ENCODE assay signal across 8 cellular contexts in genomic region chr17:75896360-75897075, GRCh38. TPM values are rescaled to one million over a fixed set of nuclear protein-coding genes. Genes with fewer than 3 reads are reported as not detected.
DNase-seq lines count a peak whose midpoint lies in the region; ATAC-seq and TF ChIP-seq lines count a peak whose summit lies in the region.

Gene TRIM65, minus strand, starts transcription at chr17:75896951. Its CDS starts 14 bp downstream, at chr17:75896937.

- peak; percentile 36 for TF ChIP-seq CTCF in lung (IDR thresholded peaks at IDR 0.05; ENCODE audit: control extremely low read depth, extremely low read depth)

- H3K36me3 ChIP-seq in ACC112 (ENCODE audit: insufficient read depth, low read length) (peaks cover 6% of the 10 kb centered on the region; the same call in 1 of the 2 replicates), lung (ENCODE audit: control insufficient read depth in 2 of 2, insufficient read depth in 2 of 2, low read length in 2 of 2) (peaks cover 0 to 40% of the 10 kb centered on the region in 2 donors)

- peak within 1 kb of the TSS; percentile 72 for H3K27ac Mint-ChIP-seq in activated CD4-positive, alpha-beta memory T cell treated with anti-CD3 and anti-CD28 coated beads for 36 hours

- H3K27me3 ChIP-seq in ACC112 (ENCODE audit: insufficient read depth, low read length) = no peaks in the 10 kb centered on the region
- no peaks in the 10 kb centered on the region for H3K27me3 ChIP-seq in lung (ENCODE audit: control insufficient read depth, insufficient read depth)

- intact Hi-C loops in activated CD4-positive, alpha-beta memory T cell treated with anti-CD3 and anti-CD28 coated beads for 36 hours (cut with micrococcal nuclease) = loop anchor here (2.0 to 5.0 kb wide), 4 partner anchors 20 to 176 kb away; partner anchors contain the start of genes GALR2, SRP68, UNK and WBP2

- H3K4me1 ChIP-seq in ACC112 (ENCODE audit: control insufficient read depth, insufficient read depth, low read length, unreplicated experiment) (peaks cover 5% of the 10 kb centered on the region), lung (ENCODE audit: control insufficient read depth in 2 of 2, insufficient read depth in 2 of 2, low read length in 2 of 2) (peaks cover 0 to 9% of the 10 kb centered on the region in 2 donors)

- WGBS in lung, 2 donors = 0 to 1% methylated on average over 67 to 95 of the region's 95 CpGs

- no peaks in the 10 kb centered on the region for H3K9me3 Mint-ChIP-seq in activated CD4-positive, alpha-beta memory T cell treated with anti-CD3 and anti-CD28 coated beads for 36 hours

- ATAC-seq in GM18511 (IDR thresholded peaks at IDR 0.05; ENCODE audit: unreplicated experiment) (peak; percentile 68), HG03066 (IDR thresholded peaks at IDR 0.05; ENCODE audit: low read depth, unreplicated experiment) (peak; percentile 69), lung (ENCODE audit: insufficient read depth, low FRiP score) (peak; percentile 88)

- H3K4me1 Mint-ChIP-seq in activated CD4-positive, alpha-beta memory T cell treated with anti-CD3 and anti-CD28 coated beads for 36 hours (ENCODE audit: low read depth) = peaks cover 24% of the 10 kb centered on the region

- POLR2A ChIA-PET in activated CD4-positive, alpha-beta memory T cell treated with anti-CD3 and anti-CD28 coated beads for 36 hours (lab: Charles Lee) = interaction anchor here (0.8 to 2.7 kb wide), 12 partner anchors 9 to 384 kb away, joined by 3 to 13 read pairs (median 6); partner anchors contain the start of genes CDK3, MRPL38, TRIM47 and UNC13D

- CTCF ChIA-PET in activated CD4-positive, alpha-beta memory T cell treated with anti-CD3 and anti-CD28 coated beads for 36 hours (lab: Charles Lee) = interaction anchor here (0.5 to 3.3 kb wide), 25 partner anchors 8 to 383 kb away, joined by 3 to 16 read pairs (median 4); partner anchors contain the start of genes CDK3, MRPL38, TRIM47 and TSEN54

- H3K27ac ChIP-seq in ACC112 (ENCODE audit: low read depth, low read length) (peak within 1 kb of the TSS; percentile 62; the same call in 1 of the 2 replicates), lung (ENCODE audit: low read depth in 1 of 2, low read length in 1 of 2) (peak within 1 kb of the TSS; percentile 95)

- peaks cover 17% of the 10 kb centered on the region for H3K79me2 ChIP-seq in ACC112 (ENCODE audit: control insufficient read depth, insufficient read depth, low read length, unreplicated experiment)

- H3K4me3 ChIP-seq in ACC112 (ENCODE audit: low read depth, low read length) (peak within 1 kb of the TSS; percentile 89), lung (peak within 1 kb of the TSS; percentile 69)

- H3K36me3 Mint-ChIP-seq in activated CD4-positive, alpha-beta memory T cell treated with anti-CD3 and anti-CD28 coated beads for 36 hours = peaks cover 10% of the 10 kb centered on the region

- H2AFZ ChIP-seq in ACC112 (ENCODE audit: low read length, unreplicated experiment) = peak within 1 kb of the TSS; percentile 80

- peak; percentile 73 for DNase-seq in NCI-H748 (lab: John Stamatoyannopoulos, UW; ENCODE audit: unreplicated experiment)
- peak; percentile 87 for DNase-seq in activated CD4-positive, alpha-beta memory T cell treated with anti-CD3 and anti-CD28 coated beads for 36 hours
- peak; percentile 93 for DNase-seq in ecto neural progenitor cell (ENCODE audit: low spot score)
- DNase-seq in lung (ENCODE audit: low spot score) = peak; percentile 79
- peak; percentile 67 to 75 (median 74) for DNase-seq in stimulated activated CD4-positive, alpha-beta T cell treated with anti-CD3 and anti-CD28 coated beads, TNF-alpha, amount 100 ng/mL, for 4 hours (ENCODE audit: low read depth in 3 of 3)

- peak within 1 kb of the TSS; percentile 84 for H3K4me3 Mint-ChIP-seq in activated CD4-positive, alpha-beta memory T cell treated with anti-CD3 and anti-CD28 coated beads for 36 hours

- H3K9me3 ChIP-seq in lung (ENCODE audit: control insufficient read depth in 2 of 2, insufficient read depth in 1 of 2, low read length in 1 of 2) = no peaks in the 10 kb centered on the region

- no peaks in the 10 kb centered on the region for H3K27me3 Mint-ChIP-seq in activated CD4-positive, alpha-beta memory T cell treated with anti-CD3 and anti-CD28 coated beads for 36 hours

RNA-seq across cellular contexts. Expression of gene TRIM65, which starts in this region (rescaled TPM):
- total RNA-seq in activated CD4-positive, alpha-beta memory T cell treated with anti-CD3 and anti-CD28 coated beads for 36 hours = 10 to 100 TPM; 27.5 to 28.2 TPM
- 10 to 100 TPM; 12.7 to 32.9 TPM for total RNA-seq in lung
- polyA plus RNA-seq in lung = 10 to 100 TPM; 14.6 to 27.8 TPM

Comparison
In these comparisons a context has a peak if more than half of its experiments do, and no peak if none do; other contexts are left out.
1. Peak in every context shown above with its lines: DNase-seq, ATAC-seq, H3K4me3 ChIP-seq and H3K27ac ChIP-seq.